In genomic region chr2:11617984-11618707, GRCh38 we compare ENCODE assay signal across 20 cellular contexts. TPM values are rescaled to one million over a fixed set of nuclear protein-coding genes. Genes with fewer than 3 reads are reported as not detected.
DNase-seq lines count a peak whose midpoint lies in the region; ATAC-seq, FAIRE-seq and TF ChIP-seq lines count a peak whose summit lies in the region.
"Had no signal": no experiment of that assay in that cellular context is flagged by ENCODE, and none has a peak within 500 bp of the region (broad histone marks: within the 10 kb centered on the region; RNA-seq: fewer than 3 reads in every experiment).

No MANE protein-coding gene starts in this region.

- H3K9me3 ChIP-seq in kidney (ENCODE audit: control insufficient read depth in 1 of 2, low read length in 2 of 2): no peaks in the 10 kb centered on the region

- no peak overlapping the region for H3K4me3 ChIP-seq in kidney (ENCODE audit: low read length in 2 of 2)
- H3K4me3 ChIP-seq: GM23338 had no signal

- FAIRE-seq in kidney (lab: Jason Lieb, UNC): no peak
- FAIRE-seq: D721Med, GM12891, GM18507 had no signal

- BruUV-seq in MCF 10A (replicated peaks; lab: Mats Ljungman, UMichigan): no TSS peak

- no peaks in the 10 kb centered on the region for H3K27me3 Mint-ChIP-seq in stimulated activated naive CD8-positive, alpha-beta T cell treated with anti-CD3 and anti-CD28 coated beads, Interleukin-15, amount 100 ng/mL, for 72 hours
- no peaks in the 10 kb centered on the region for H3K27me3 Mint-ChIP-seq in MCF 10A (ENCODE audit: insufficient read depth, unreplicated experiment)

- no peak overlapping the region for H3K27ac ChIP-seq in kidney (ENCODE audit: low read depth in 2 of 2, low read length in 2 of 2)
- H3K27ac ChIP-seq: C4-2B had no signal

- H3K36me3 ChIP-seq in kidney (ENCODE audit: control insufficient read depth in 1 of 2, insufficient read depth in 2 of 2, low read length in 2 of 2): peaks cover 0 to 2% of the 10 kb centered on the region in 2 donors

- no peak overlapping the region for H3K4me3 Mint-ChIP-seq in stimulated activated naive CD8-positive, alpha-beta T cell treated with anti-CD3 and anti-CD28 coated beads, Interleukin-15, amount 100 ng/mL, for 72 hours
- H3K4me3 Mint-ChIP-seq in MCF 10A (ENCODE audit: unreplicated experiment): no peak overlapping the region
- H3K4me3 Mint-ChIP-seq: GM23338 had no signal

- DNase-seq in stimulated activated naive CD8-positive, alpha-beta T cell treated with anti-CD3 and anti-CD28 coated beads, Interleukin-15, amount 100 ng/mL, for 72 hours: no peak
- no peak for DNase-seq in stimulated activated naive CD8-positive, alpha-beta T cell treated with anti-CD3 and anti-CD28 coated beads, Interleukin-15, Interleukin-2, amounts not matched to agents 100 U/mL and 50 U/mL, for 24 hours
- DNase-seq in kidney (peak; percentile 64), posterior vena cava (ENCODE audit: low spot score) (peak; percentile 80), MCF 10A (ENCODE audit: unreplicated experiment) (no peak)
- no peak for DNase-seq in central memory CD4-positive, alpha-beta T cell
- DNase-seq: ACHN, HCEC 1CT, NCI-H1417, NCI-H187 treated with DMSO at 0.1 percent for 48 hours, NCI-H226, NCI-H524, RPMI8226, SIG-M5 had no signal

- no peaks in the 10 kb centered on the region for H3K9me3 Mint-ChIP-seq in stimulated activated naive CD8-positive, alpha-beta T cell treated with anti-CD3 and anti-CD28 coated beads, Interleukin-15, amount 100 ng/mL, for 72 hours
- H3K9me3 Mint-ChIP-seq in MCF 10A (ENCODE audit: unreplicated experiment): no peaks in the 10 kb centered on the region
- H3K9me3 Mint-ChIP-seq: GM23338 had no signal

- no peak overlapping the region for H3K27ac Mint-ChIP-seq in stimulated activated naive CD8-positive, alpha-beta T cell treated with anti-CD3 and anti-CD28 coated beads, Interleukin-15, amount 100 ng/mL, for 72 hours
- H3K27ac Mint-ChIP-seq in MCF 10A (ENCODE audit: low read depth, unreplicated experiment): no peak overlapping the region
- H3K27ac Mint-ChIP-seq: GM23338 had no signal

- intact Hi-C loops in kidney (cut with DNase I): no loop called here
- intact Hi-C loops in posterior vena cava (cut with DNase I): loop anchor here in 1 of 2 donors (5.0 kb wide), 1 partner anchor 1999 kb away; no protein-coding TSS in a partner anchor
- intact Hi-C loops in MCF 10A (cut with micrococcal nuclease): no loop called here

- no peak overlapping the region for H3K9ac ChIP-seq in kidney (ENCODE audit: low read length in 2 of 2)

- CTCF ChIA-PET in MCF 10A (lab: Yijun Ruan, JAX): no interaction called here

- POLR2A ChIA-PET in MCF 10A (lab: Yijun Ruan, JAX): no interaction called here

- H3K4me1 Mint-ChIP-seq in stimulated activated naive CD8-positive, alpha-beta T cell treated with anti-CD3 and anti-CD28 coated beads, Interleukin-15, amount 100 ng/mL, for 72 hours: no peaks in the 10 kb centered on the region
- H3K4me1 Mint-ChIP-seq in MCF 10A (ENCODE audit: insufficient read depth, unreplicated experiment): no peaks in the 10 kb centered on the region
- H3K4me1 Mint-ChIP-seq: GM23338 had no signal

- peaks cover 23% of the 10 kb centered on the region for H3K36me3 Mint-ChIP-seq in MCF 10A (ENCODE audit: insufficient read depth, unreplicated experiment)

- peak; percentile 44 for ATAC-seq in stimulated activated naive CD8-positive, alpha-beta T cell treated with anti-CD3 and anti-CD28 coated beads, Interleukin-15, amount 100 ng/mL, for 72 hours
- ATAC-seq in stimulated activated naive CD8-positive, alpha-beta T cell treated with anti-CD3 and anti-CD28 coated beads, Interleukin-15, Interleukin-2, amounts not matched to agents 100 U/mL and 50 U/mL, for 24 hours: no peak
- ATAC-seq in HG02623 (IDR thresholded peaks at IDR 0.05; ENCODE audit: unreplicated experiment): no peak
- ATAC-seq: GM23338 had no signal

- TF ChIP-seq CTCF in kidney (IDR thresholded peaks at IDR 0.05; ENCODE audit: borderline replicate concordance, extremely low read depth, insufficient read depth) (no peak), MCF 10A (IDR thresholded peaks at IDR 0.05; ENCODE audit: unreplicated experiment) (no peak)

- H3K4me1 ChIP-seq in kidney (ENCODE audit: control insufficient read depth in 1 of 2, insufficient read depth in 1 of 2, low read depth in 1 of 2, low read length in 2 of 2): no peaks in the 10 kb centered on the region

RNA-seq across cellular contexts. Expression of gene NTSR2, which starts 51.8 kb away (rescaled TPM):
- total RNA-seq in kidney (not detected), posterior vena cava (not detected), MCF 10A (2022) (not detected in 2 replicates)
- not detected for polyA plus RNA-seq in kidney (ENCODE audit: insufficient read depth, low read depth, low replicate concordance)
- polyA plus RNA-seq: GM23338 had no signal

Comparison
In these comparisons a context has a peak if more than half of its experiments do, and no peak if none do; other contexts are left out.
1. DNase-seq: peak in kidney (single experiment) and posterior vena cava (single experiment); none in stimulated activated naive CD8-positive, alpha-beta T cell treated with anti-CD3 and anti-CD28 coated beads, Interleukin-15, amount 100 ng/mL, for 72 hours (0 of 2), stimulated activated naive CD8-positive, alpha-beta T cell treated with anti-CD3 and anti-CD28 coated beads, Interleukin-15, Interleukin-2, amounts not matched to agents 100 U/mL and 50 U/mL, for 24 hours (single experiment), central memory CD4-positive, alpha-beta T cell (single experiment) and MCF 10A (single experiment).